Comparison of ENCODE assay signal across 16 cellular contexts in genomic region chr19:18663940-18664530, GRCh38. TPM values are rescaled to one million over a fixed set of nuclear protein-coding genes. Genes with fewer than 3 reads are reported as not detected.
DNase-seq lines count a peak whose midpoint lies in the region; ATAC-seq, FAIRE-seq and TF ChIP-seq lines count a peak whose summit lies in the region.
"Had no signal": no experiment of that assay in that cellular context is flagged by ENCODE, and none has a peak within 500 bp of the region (broad histone marks: within the 10 kb centered on the region; RNA-seq: fewer than 3 reads in every experiment).

No MANE protein-coding gene starts in this region.

- intact Hi-C loops in activated naive CD4-positive, alpha-beta T cell treated with anti-CD3 and anti-CD28 coated beads for 36 hours (cut with micrococcal nuclease) = no loop called here
- intact Hi-C loops in activated T-helper 2 cell treated with anti-CD3 and anti-CD28 coated beads, Interferon-gamma antibody, Interleukin-2, Interleukin-4, amounts not matched to agents 10 μg/mL and 5 μg/mL and 100 μg/mL, durations not matched to agents 14 hours and 24 hours and 36 hours (cut with micrococcal nuclease) = no loop called here

- H3K9me3 Mint-ChIP-seq in activated naive CD4-positive, alpha-beta T cell treated with anti-CD3 and anti-CD28 coated beads for 36 hours = no peaks in the 10 kb centered on the region
- no peaks in the 10 kb centered on the region for H3K9me3 Mint-ChIP-seq in activated T-helper 2 cell treated with anti-CD3 and anti-CD28 coated beads, Interferon-gamma antibody, Interleukin-2, Interleukin-4, amounts not matched to agents 10 μg/mL and 5 μg/mL and 100 μg/mL, durations not matched to agents 14 hours and 24 hours and 36 hours
- H3K9me3 Mint-ChIP-seq: IgD-negative memory B cell; stimulated activated naive CD8-positive, alpha-beta T cell treated with anti-CD3 and anti-CD28 coated beads, Interleukin-15, Interleukin-2, amounts not matched to agents 100 ng/mL and 50 ng/mL, for 24 hours had no signal

- H4K5ac ChIP-seq in mesendoderm (ENCODE audit: low read length) = no peak overlapping the region

- no peak for FAIRE-seq in RCC 7860 (lab: Jason Lieb, UNC)
- FAIRE-seq: astrocyte had no signal

- H3K56ac ChIP-seq in mesendoderm (ENCODE audit: low read length) = no peak overlapping the region

- no peaks in the 10 kb centered on the region for H3K27me3 Mint-ChIP-seq in activated naive CD4-positive, alpha-beta T cell treated with anti-CD3 and anti-CD28 coated beads for 36 hours (ENCODE audit: low read depth)
- no peaks in the 10 kb centered on the region for H3K27me3 Mint-ChIP-seq in activated T-helper 2 cell treated with anti-CD3 and anti-CD28 coated beads, Interferon-gamma antibody, Interleukin-2, Interleukin-4, amounts not matched to agents 10 μg/mL and 5 μg/mL and 100 μg/mL, durations not matched to agents 14 hours and 24 hours and 36 hours (ENCODE audit: low read depth)
- H3K27me3 Mint-ChIP-seq: IgD-negative memory B cell; stimulated activated naive CD8-positive, alpha-beta T cell treated with anti-CD3 and anti-CD28 coated beads, Interleukin-15, Interleukin-2, amounts not matched to agents 100 ng/mL and 50 ng/mL, for 24 hours had no signal

- CTCF ChIA-PET in activated naive CD4-positive, alpha-beta T cell treated with anti-CD3 and anti-CD28 coated beads for 36 hours (lab: Charles Lee) = interaction anchor here (0.7 kb wide), 1 partner anchor 9 kb away, joined by 5 read pairs; no protein-coding TSS in a partner anchor
- CTCF ChIA-PET in RWPE1 (lab: Yijun Ruan, JAX) = interaction anchor here (0.6 to 0.7 kb wide), 2 partner anchors 357 to 1011 kb away, joined by 3 to 6 read pairs; no protein-coding TSS in a partner anchor

- no peak for TF ChIP-seq EP300 in gastroesophageal sphincter (IDR thresholded peaks at IDR 0.05)

- H3K4me3 ChIP-seq in gastroesophageal sphincter (no peak overlapping the region), thoracic aorta (no peak overlapping the region), mesendoderm (ENCODE audit: low read length) (no peak overlapping the region)
- H3K4me3 ChIP-seq: prostate gland, SJCRH30 had no signal

- no peaks in the 10 kb centered on the region for H3K36me3 Mint-ChIP-seq in activated naive CD4-positive, alpha-beta T cell treated with anti-CD3 and anti-CD28 coated beads for 36 hours (ENCODE audit: low read depth)
- H3K36me3 Mint-ChIP-seq in activated T-helper 2 cell treated with anti-CD3 and anti-CD28 coated beads, Interferon-gamma antibody, Interleukin-2, Interleukin-4, amounts not matched to agents 10 μg/mL and 5 μg/mL and 100 μg/mL, durations not matched to agents 14 hours and 24 hours and 36 hours (ENCODE audit: low read depth) = peaks cover 4% of the 10 kb centered on the region
- H3K36me3 Mint-ChIP-seq: IgD-negative memory B cell had no signal

- no peak overlapping the region for H3K27ac Mint-ChIP-seq in activated naive CD4-positive, alpha-beta T cell treated with anti-CD3 and anti-CD28 coated beads for 36 hours
- no peak overlapping the region for H3K27ac Mint-ChIP-seq in activated T-helper 2 cell treated with anti-CD3 and anti-CD28 coated beads, Interferon-gamma antibody, Interleukin-2, Interleukin-4, amounts not matched to agents 10 μg/mL and 5 μg/mL and 100 μg/mL, durations not matched to agents 14 hours and 24 hours and 36 hours
- H3K27ac Mint-ChIP-seq: stimulated activated naive CD8-positive, alpha-beta T cell treated with anti-CD3 and anti-CD28 coated beads, Interleukin-15, Interleukin-2, amounts not matched to agents 100 ng/mL and 50 ng/mL, for 24 hours had no signal

- H2BK120ac ChIP-seq in mesendoderm (ENCODE audit: low read depth, low read length) = no peak overlapping the region

- no peak for TF ChIP-seq CTCF in RWPE1 (conservative IDR thresholded peaks at IDR 0.05; ENCODE audit: low read depth)
- no peak for TF ChIP-seq CTCF in gastroesophageal sphincter (IDR thresholded peaks at IDR 0.05)
- no peak for TF ChIP-seq CTCF in thoracic aorta (IDR thresholded peaks at IDR 0.05)

- WGBS in gastroesophageal sphincter (ENCODE audit: low coverage in 1 of 2), 2 donors = no CpG with 5 or more reads among the region's 14 CpGs
- no CpG with 5 or more reads among the region's 14 CpGs for WGBS in mesendoderm (ENCODE audit: extremely low coverage, insufficient coverage, low lambda C conversion rate)

- H3K9me3 ChIP-seq in gastroesophageal sphincter = no peaks in the 10 kb centered on the region
- H3K9me3 ChIP-seq in thoracic aorta = no peaks in the 10 kb centered on the region
- H3K9me3 ChIP-seq: prostate gland, SJCRH30 had no signal

- H3K27me3 ChIP-seq in gastroesophageal sphincter (no peaks in the 10 kb centered on the region), thoracic aorta (replicated peaks; ENCODE audit: insufficient read depth) (no peaks in the 10 kb centered on the region), mesendoderm (ENCODE audit: insufficient read depth, low read length, poor library complexity) (no peaks in the 10 kb centered on the region)

- no peak overlapping the region for H2BK15ac ChIP-seq in mesendoderm (replicated peaks; ENCODE audit: low read depth)

- H2BK5ac ChIP-seq in mesendoderm (ENCODE audit: low read length) = no peak overlapping the region

- H4K8ac ChIP-seq in mesendoderm (ENCODE audit: low read depth, low read length) = no peak overlapping the region

- H3K79me1 ChIP-seq in mesendoderm (ENCODE audit: low read length) = no peaks in the 10 kb centered on the region

- H3K79me2 ChIP-seq in mesendoderm (ENCODE audit: control insufficient read depth, insufficient read depth, low read length) = no peaks in the 10 kb centered on the region

- H3K36me3 ChIP-seq in gastroesophageal sphincter (peaks cover 0 to 49% of the 10 kb centered on the region in 2 donors), thoracic aorta (peaks cover 22% of the 10 kb centered on the region), mesendoderm (ENCODE audit: control insufficient read depth, insufficient read depth, low read length) (no peaks in the 10 kb centered on the region)
- H3K36me3 ChIP-seq: SJCRH30 had no signal

- peak; percentile 44 for DNase-seq in activated naive CD4-positive, alpha-beta T cell treated with anti-CD3 and anti-CD28 coated beads for 36 hours
- DNase-seq in activated naive CD4-positive, alpha-beta T cell treated with anti-CD3 and anti-CD28 coated beads, Interleukin-2, amount 50 U/mL, for 16 hours = no peak
- DNase-seq in RWPE1 (ENCODE audit: low spot score) (no peak), thoracic aorta (ENCODE audit: low spot score) (no peak), RCC 7860 (ENCODE audit: low spot score) (no peak), mesendoderm (no peak)
- DNase-seq in activated T-helper 2 cell treated with anti-CD3 and anti-CD28 coated beads, Interferon-gamma antibody, Interleukin-2, Interleukin-4, amounts not matched to agents 10 μg/mL and 5 μg/mL and 100 μg/mL, durations not matched to agents 14 hours and 24 hours and 36 hours (ENCODE audit: low spot score) = no peak
- DNase-seq: activated CD4-positive, alpha-beta T cell treated with anti-CD3 and anti-CD28 coated beads for 48 hours; NCI-H2107; SJCRH30 had no signal

- TF ChIP-seq POLR2A in gastroesophageal sphincter (IDR thresholded peaks at IDR 0.05) = no peak

- H3K4me2 ChIP-seq in mesendoderm (ENCODE audit: low read length) = no peak overlapping the region

- H3K4me1 ChIP-seq in gastroesophageal sphincter (peaks cover 0 to 91% (median 42%) of the 10 kb centered on the region in 3 donors), thoracic aorta (ENCODE audit: control insufficient read depth in 1 of 2, low read depth in 2 of 2) (peaks cover 18 to 67% of the 10 kb centered on the region in 2 donors), mesendoderm (ENCODE audit: control insufficient read depth, low read depth, low read length) (no peaks in the 10 kb centered on the region)
- H3K4me1 ChIP-seq: prostate gland had no signal

- H3K4ac ChIP-seq in mesendoderm (ENCODE audit: low read depth, low read length) = no peak overlapping the region

- H3K23ac ChIP-seq in mesendoderm (ENCODE audit: low read length) = no peak overlapping the region

- H3K4me1 Mint-ChIP-seq in activated naive CD4-positive, alpha-beta T cell treated with anti-CD3 and anti-CD28 coated beads for 36 hours (ENCODE audit: low read depth) = peaks cover 10% of the 10 kb centered on the region
- peaks cover 2% of the 10 kb centered on the region for H3K4me1 Mint-ChIP-seq in activated T-helper 2 cell treated with anti-CD3 and anti-CD28 coated beads, Interferon-gamma antibody, Interleukin-2, Interleukin-4, amounts not matched to agents 10 μg/mL and 5 μg/mL and 100 μg/mL, durations not matched to agents 14 hours and 24 hours and 36 hours (ENCODE audit: low read depth)

- no peak overlapping the region for H3K4me3 Mint-ChIP-seq in activated naive CD4-positive, alpha-beta T cell treated with anti-CD3 and anti-CD28 coated beads for 36 hours
- H3K4me3 Mint-ChIP-seq in activated T-helper 2 cell treated with anti-CD3 and anti-CD28 coated beads, Interferon-gamma antibody, Interleukin-2, Interleukin-4, amounts not matched to agents 10 μg/mL and 5 μg/mL and 100 μg/mL, durations not matched to agents 14 hours and 24 hours and 36 hours (ENCODE audit: low read depth) = no peak overlapping the region
- H3K4me3 Mint-ChIP-seq: IgD-negative memory B cell; stimulated activated naive CD8-positive, alpha-beta T cell treated with anti-CD3 and anti-CD28 coated beads, Interleukin-15, Interleukin-2, amounts not matched to agents 100 ng/mL and 50 ng/mL, for 24 hours had no signal

- H3K9ac ChIP-seq in mesendoderm (ENCODE audit: low read length) = no peak overlapping the region

- POLR2A ChIA-PET in RWPE1 (lab: Yijun Ruan, JAX; ENCODE audit: low non-redundant PET) = no interaction called here

- ATAC-seq in gastroesophageal sphincter = no peak
- no peak for ATAC-seq in thoracic aorta (ENCODE audit: insufficient number of reproducible peaks, low FRiP score, low read depth)

- H3K18ac ChIP-seq in mesendoderm (ENCODE audit: low read length) = no peak overlapping the region

- H3K27ac ChIP-seq in RWPE1 = peak overlapping the region; percentile 8
- H3K27ac ChIP-seq in gastroesophageal sphincter = peak overlapping the region in 3 of 4 donors; percentile 63 to 89 (median 86)
- H3K27ac ChIP-seq in thoracic aorta = peak overlapping the region; percentile 57 to 74
- no peak overlapping the region for H3K27ac ChIP-seq in mesendoderm (ENCODE audit: low read depth, low read length)
- H3K27ac ChIP-seq: epithelial cell of prostate, prostate gland, SJCRH30 had no signal

- no peak overlapping the region for H2AK5ac ChIP-seq in mesendoderm (ENCODE audit: low read length)

RNA-seq across cellular contexts. Expression of gene CRTC1, which starts 19.4 kb away (rescaled TPM):
- total RNA-seq in activated naive CD4-positive, alpha-beta T cell treated with anti-CD3 and anti-CD28 coated beads for 36 hours = 1 to 10 TPM; 4.0 to 4.2 TPM
- total RNA-seq in gastroesophageal sphincter (1 to 10 TPM; 3.8 to 8.9 (median 6.3) TPM), thoracic aorta (10 to 100 TPM in 1 of 2 donors, 1 to 10 TPM in 1; 8.7 to 11.2 TPM)
- total RNA-seq in activated T-helper 2 cell treated with anti-CD3 and anti-CD28 coated beads, Interferon-gamma antibody, Interleukin-2, Interleukin-4, amounts not matched to agents 10 μg/mL and 5 μg/mL and 100 μg/mL, durations not matched to agents 14 hours and 24 hours and 36 hours = 6.4 and 7.0 TPM in 2 replicates
- polyA plus RNA-seq in mesendoderm (2013, experiment 1 of 2) = 6.2 TPM
- 6.5 TPM for polyA plus RNA-seq in mesendoderm (2013, experiment 2 of 2)

RNA-seq across cellular contexts. Expression of gene KLHL26, which starts 27.2 kb away (rescaled TPM):
- total RNA-seq in activated naive CD4-positive, alpha-beta T cell treated with anti-CD3 and anti-CD28 coated beads for 36 hours = 10 to 100 TPM in 1 of 2 experiments, 1 to 10 TPM in 1; 8.9 to 12.0 TPM
- total RNA-seq in gastroesophageal sphincter (10 to 100 TPM; 12.9 to 19.0 (median 14.6) TPM), thoracic aorta (10 to 100 TPM; 11.2 to 24.5 TPM)
- total RNA-seq in activated T-helper 2 cell treated with anti-CD3 and anti-CD28 coated beads, Interferon-gamma antibody, Interleukin-2, Interleukin-4, amounts not matched to agents 10 μg/mL and 5 μg/mL and 100 μg/mL, durations not matched to agents 14 hours and 24 hours and 36 hours = 11.6 and 11.7 TPM in 2 replicates
- polyA plus RNA-seq in mesendoderm (2013, experiment 1 of 2) = 2.7 TPM
- 2.7 TPM for polyA plus RNA-seq in mesendoderm (2013, experiment 2 of 2)

RNA-seq across cellular contexts. Expression of gene TMEM59L, which starts 51.4 kb away (rescaled TPM):
- total RNA-seq in activated naive CD4-positive, alpha-beta T cell treated with anti-CD3 and anti-CD28 coated beads for 36 hours = under 1 TPM; 0.21 to 0.40 TPM
- total RNA-seq in gastroesophageal sphincter (1 to 10 TPM in 3 of 4 donors, under 1 TPM in 1; 0.96 to 4.0 (median 2.0) TPM), thoracic aorta (1 to 10 TPM; 3.2 to 6.5 TPM)
- total RNA-seq in activated T-helper 2 cell treated with anti-CD3 and anti-CD28 coated beads, Interferon-gamma antibody, Interleukin-2, Interleukin-4, amounts not matched to agents 10 μg/mL and 5 μg/mL and 100 μg/mL, durations not matched to agents 14 hours and 24 hours and 36 hours = not detected in 2 replicates
- 3.9 TPM for polyA plus RNA-seq in mesendoderm (2013, experiment 1 of 2)
- polyA plus RNA-seq in mesendoderm (2013, experiment 2 of 2) = 3.6 TPM
- total RNA-seq: SJCRH30 had no signal
- polyA plus RNA-seq: IgD-negative memory B cell had no signal

RNA-seq across cellular contexts. Expression of gene CRLF1, which starts 57.4 kb away (rescaled TPM):
- not detected for total RNA-seq in activated naive CD4-positive, alpha-beta T cell treated with anti-CD3 and anti-CD28 coated beads for 36 hours
- total RNA-seq in gastroesophageal sphincter (10 to 100 TPM; 10.9 to 67.4 (median 42.7) TPM), thoracic aorta (1,000 to 10,000 TPM in 1 of 2 donors, 10 to 100 TPM in 1; 85.9 to 1,063 TPM)
- total RNA-seq in activated T-helper 2 cell treated with anti-CD3 and anti-CD28 coated beads, Interferon-gamma antibody, Interleukin-2, Interleukin-4, amounts not matched to agents 10 μg/mL and 5 μg/mL and 100 μg/mL, durations not matched to agents 14 hours and 24 hours and 36 hours = not detected in 2 replicates
- 17.2 TPM for polyA plus RNA-seq in mesendoderm (2013, experiment 1 of 2)
- 16.7 TPM for polyA plus RNA-seq in mesendoderm (2013, experiment 2 of 2)
